ENCODE assay signal across 18 cellular contexts in the genomic region with DNA sequence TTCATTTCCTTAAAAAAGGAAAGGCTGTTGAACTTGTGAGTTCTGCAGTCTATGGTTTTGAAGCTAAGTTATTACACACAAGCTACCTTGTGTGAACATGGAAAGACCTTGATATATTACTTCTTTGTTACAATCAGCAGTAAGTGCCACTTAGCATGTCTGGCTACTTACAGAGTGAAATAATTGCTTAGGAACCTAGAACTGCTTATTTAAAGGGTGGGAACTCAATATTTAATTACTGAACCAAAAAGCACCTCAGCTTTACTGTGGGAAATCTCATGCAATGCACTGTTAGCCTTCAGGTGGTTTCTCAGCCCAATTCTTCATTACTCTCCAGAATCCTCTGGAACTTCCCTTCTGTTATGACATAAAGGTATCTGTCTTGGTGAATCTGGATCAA. TPM values are rescaled to one million over a fixed set of nuclear protein-coding genes. Genes with fewer than 3 reads are reported as not detected.
DNase-seq lines count a peak whose midpoint lies in the region; ATAC-seq and TF ChIP-seq lines count a peak whose summit lies in the region.
"Had no signal": no experiment of that assay in that cellular context is flagged by ENCODE, and none has a peak within 500 bp of the region (broad histone marks: within the 10 kb centered on the region; RNA-seq: fewer than 3 reads in every experiment).

No MANE protein-coding gene starts in this region.

- TF ChIP-seq POLR2A in esophagus muscularis mucosa (IDR thresholded peaks at IDR 0.05; ENCODE audit: low read depth) (no peak), vagina (IDR thresholded peaks at IDR 0.05) (no peak)

- no peaks in the 10 kb centered on the region for H3K9me2 ChIP-seq in PC-9 (ENCODE audit: insufficient read depth)

- H3K9me3 ChIP-seq in cardiac muscle cell (ENCODE audit: low read depth) (no peaks in the 10 kb centered on the region), right cardiac atrium (ENCODE audit: control insufficient read depth, low read length) (no peaks in the 10 kb centered on the region), PC-9 (ENCODE audit: insufficient read depth, low read depth) (no peaks in the 10 kb centered on the region), esophagus muscularis mucosa (no peaks in the 10 kb centered on the region), vagina (no peaks in the 10 kb centered on the region)
- H3K9me3 ChIP-seq: Peyer's patch had no signal

- H3K4me1 ChIP-seq in cardiac muscle cell (ENCODE audit: low read depth) (no peaks in the 10 kb centered on the region), right cardiac atrium (ENCODE audit: control insufficient read depth, insufficient read depth, low read length) (no peaks in the 10 kb centered on the region), PC-9 (replicated peaks; ENCODE audit: insufficient read depth) (peaks cover 61% of the 10 kb centered on the region), esophagus muscularis mucosa (peaks cover 4 to 34% (median 19%) of the 10 kb centered on the region in 4 donors), vagina (peaks cover 42% of the 10 kb centered on the region)

- H3K27me3 ChIP-seq in cardiac muscle cell (no peaks in the 10 kb centered on the region), right cardiac atrium (ENCODE audit: control insufficient read depth, insufficient read depth) (no peaks in the 10 kb centered on the region), PC-9 (ENCODE audit: insufficient read depth, low read depth) (no peaks in the 10 kb centered on the region), esophagus muscularis mucosa (no peaks in the 10 kb centered on the region), vagina (no peaks in the 10 kb centered on the region)
- H3K27me3 ChIP-seq: Peyer's patch had no signal

- DNase-seq in cardiac muscle cell (ENCODE audit: low read depth in 1 of 2, low spot score in 1 of 2) (no peak), right cardiac atrium (no peak), PC-9 (peak in 1 of 2 experiments; percentile 21), esophagus muscularis mucosa (ENCODE audit: extremely low spot score) (no peak), vagina (ENCODE audit: extremely low spot score in 2 of 2) (no peak), KG1 (lab: John Stamatoyannopoulos, UW) (no peak)
- DNase-seq in stimulated activated CD4-positive, alpha-beta T cell treated with anti-CD3 and anti-CD28 coated beads, Interleukin-4, amount 100 ng/mL, for 4 hours = no peak
- DNase-seq: activated CD4-positive, alpha-beta T cell treated with anti-CD3 and anti-CD28 coated beads, Interleukin-2, amount 10 ng/mL, durations not matched to agents 24 days and 14 days; COR-L47; foreskin melanocyte; KBM-7; MV-4-11; NCI-H2171 treated with DMSO at 0.1 percent for 48 hours; occipital lobe; Peyer's patch; T-helper 17 cell had no signal

- TF ChIP-seq EP300 in esophagus muscularis mucosa (IDR thresholded peaks at IDR 0.05) = no peak

- H3K4me2 ChIP-seq in PC-9 = peak overlapping the region; percentile 70

- H3K4me3 ChIP-seq in cardiac muscle cell = no peak overlapping the region
- H3K4me3 ChIP-seq in right cardiac atrium (ENCODE audit: low read length) = no peak overlapping the region
- peak overlapping the region; percentile 38; the same call in 1 of the 2 replicates for H3K4me3 ChIP-seq in PC-9
- H3K4me3 ChIP-seq in esophagus muscularis mucosa = no peak overlapping the region
- H3K4me3 ChIP-seq in vagina = no peak overlapping the region
- H3K4me3 ChIP-seq: coronary artery, Peyer's patch had no signal

- H3F3A ChIP-seq in PC-9 (ENCODE audit: insufficient read depth, low read depth) = peaks cover 59% of the 10 kb centered on the region

- no peak for TF ChIP-seq CTCF in cardiac muscle cell (IDR thresholded peaks at IDR 0.05; ENCODE audit: low read depth, low read length)
- TF ChIP-seq CTCF in PC-9 (conservative IDR thresholded peaks at IDR 0.05) = no peak
- no peak for TF ChIP-seq CTCF in esophagus muscularis mucosa (IDR thresholded peaks at IDR 0.05)
- no peak for TF ChIP-seq CTCF in vagina (IDR thresholded peaks at IDR 0.05)

- H3K36me3 ChIP-seq in cardiac muscle cell (peaks cover 2% of the 10 kb centered on the region), PC-9 (ENCODE audit: low read depth) (peaks cover 36% of the 10 kb centered on the region), esophagus muscularis mucosa (peaks cover 1 to 18% (median 4%) of the 10 kb centered on the region in 4 donors), vagina (peaks cover 0 to 24% of the 10 kb centered on the region in 2 donors)

- no peaks in the 10 kb centered on the region for H4K20me1 ChIP-seq in PC-9 (ENCODE audit: insufficient read depth)

- ATAC-seq in right cardiac atrium (no peak), esophagus mucosa (no peak)
- ATAC-seq: T-helper 17 cell had no signal

- peaks cover 9% of the 10 kb centered on the region for H3K79me2 ChIP-seq in PC-9 (ENCODE audit: low read depth)

- H2AFZ ChIP-seq in PC-9 = no peak overlapping the region

- intact Hi-C loops in right cardiac atrium (cut with DNase I) = no loop called here
- intact Hi-C loops in PC-9 (cut with micrococcal nuclease; ENCODE audit: unreplicated experiment) = no loop called here
- intact Hi-C loops in esophagus muscularis mucosa (cut with DNase I) = loop anchor here (5.0 kb wide), 1 partner anchor 57 kb away; no protein-coding TSS in a partner anchor
- intact Hi-C loops in vagina (cut with DNase I) = no loop called here

- CTCF ChIA-PET in PC-9 (lab: Charles Lee) = no interaction called here

- POLR2A ChIA-PET in PC-9 (lab: Charles Lee; ENCODE audit: unreplicated experiment) = interaction anchor here (1.2 kb wide), 1 partner anchor 17 kb away, joined by 6 read pairs; no protein-coding TSS in a partner anchor

- H3K27ac ChIP-seq in cardiac muscle cell (peak overlapping the region; percentile 34), right cardiac atrium (ENCODE audit: low read length) (no peak overlapping the region), PC-9 (peak overlapping the region; percentile 92), esophagus muscularis mucosa (replicated peaks in 1 of 4) (peak overlapping the region in 3 of 4 donors; percentile 17 to 59 (median 56)), vagina (peak overlapping the region; percentile 49)
- H3K27ac ChIP-seq: coronary artery had no signal

- no TSS peak for BruUV-seq in PC-9 (replicated peaks; lab: Mats Ljungman, UMichigan)

RNA-seq across cellular contexts. Expression of a gene that starts 17.9 kb away (rescaled TPM):
- 37.2 and 40.0 TPM in 2 replicates for total RNA-seq in cardiac muscle cell
- 46.7 and 67.9 TPM in 2 replicates for polyA plus RNA-seq in cardiac muscle cell
- 10 to 100 TPM; 34.6 to 44.6 (median 38.7) TPM for total RNA-seq in right cardiac atrium
- polyA plus RNA-seq in right cardiac atrium = 35.9 TPM
- 79.2 and 93.0 TPM in 2 replicates for total RNA-seq in PC-9 (2021)
- 100 to 1,000 TPM in 1 of 4 donors, 10 to 100 TPM in 3; 81.0 to 123 (median 83.9) TPM for total RNA-seq in esophagus muscularis mucosa
- 279 TPM for total RNA-seq in vagina
- 675 TPM for total RNA-seq in esophagus mucosa
